25 cellular contexts compared by ENCODE assay signal in the genomic region with DNA sequence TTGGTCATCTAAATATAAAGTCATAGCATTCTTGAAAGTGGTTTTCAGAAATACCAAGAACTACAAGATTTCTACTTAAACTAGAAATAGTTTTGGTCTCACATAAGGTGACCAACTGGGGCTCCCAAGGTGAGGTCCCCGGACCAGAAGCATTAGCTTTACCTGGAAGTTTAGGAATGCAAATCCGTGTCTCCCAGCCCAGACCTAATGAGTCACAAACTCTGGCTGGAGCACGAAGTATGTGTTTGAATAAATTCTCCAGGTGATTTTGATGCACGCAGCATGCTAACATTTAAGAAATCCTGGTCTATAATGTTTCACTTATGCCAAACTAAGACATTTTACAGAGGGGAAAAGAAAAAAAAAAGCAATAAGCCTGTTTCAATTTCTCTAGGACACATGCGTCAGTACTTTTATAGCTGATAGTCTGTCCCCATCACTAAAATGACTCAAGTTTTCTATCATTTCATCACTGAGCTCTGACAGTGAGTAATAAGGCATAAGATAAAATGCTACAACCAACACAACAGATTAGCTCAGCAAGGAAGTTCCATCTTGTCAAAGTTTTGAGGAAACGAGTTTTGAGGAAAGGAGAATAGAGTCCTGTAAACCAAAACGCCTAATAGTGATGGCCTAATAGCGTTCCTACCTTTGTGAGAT.
"Had no signal": no experiment of that assay in that cellular context is flagged by ENCODE, and none has a peak within 500 bp of the region (broad histone marks: within the 10 kb centered on the region; RNA-seq: fewer than 3 reads in every experiment).

No MANE protein-coding gene starts in this region.

- DNase-seq: activated CD4-positive, alpha-beta T cell treated with anti-CD3 and anti-CD28 coated beads for 36 hours; activated CD4-positive, alpha-beta T cell treated with anti-CD3 and anti-CD28 coated beads, Interleukin-2, amount 10 ng/mL, durations not matched to agents 7 days and 5 days; activated CD4-positive, alpha-beta T cell treated with anti-CD3 and anti-CD28 coated beads, Interleukin-2, amount 50 U/mL, for 48 hours; activated CD8-positive, alpha-beta T cell treated with anti-CD3 and anti-CD28 coated beads, Interleukin-2, amount 10 ng/mL, durations not matched to agents 7 days and 5 days; activated gamma-delta T cell; activated naive CD4-positive, alpha-beta T cell treated with Interleukin-2 at 50 U/mL for 16 hours; activated naive CD8-positive, alpha-beta T cell treated with anti-CD3 and anti-CD28 coated beads, Interleukin-2, amount 10 ng/mL, durations not matched to agents 7 days and 5 days; activated T-cell treated with anti-CD3 and anti-CD28 coated beads, Interleukin-2, amount 50 U/mL, for 24 hours; body of pancreas; central memory CD4-positive, alpha-beta T cell; NCI-H1092 treated with DMSO at 0.1 percent for 48 hours; NCI-H1417; NCI-H146; NCI-H187; NCI-H2029 treated with DMSO at 0.1 percent for 48 hours; NCI-H2107; NCI-H2171 treated with DMSO at 0.1 percent for 48 hours; NCI-H345; NCI-H524 treated with DMSO at 0.1 percent for 48 hours; Right ventricle myocardium superior; T1000 had no signal

- FAIRE-seq: astrocyte, TTC549 had no signal

- H3K27me3 ChIP-seq: body of pancreas had no signal

- ATAC-seq: activated CD4-positive, alpha-beta T cell treated with anti-CD3 and anti-CD28 coated beads for 36 hours; activated CD4-positive, CD25-positive, alpha-beta regulatory T cell treated with anti-CD3 and anti-CD28 coated beads, Interleukin-2, amount 50 U/mL, for 24 hours; activated CD8-positive, alpha-beta T cell treated with anti-CD3 and anti-CD28 coated beads, Interleukin-2, amount 10 ng/mL, durations not matched to agents 7 days and 5 days; body of pancreas; WTC11 had no signal

- H3K4me3 ChIP-seq: body of pancreas had no signal
